Comparison of ENCODE assay signal across 22 cellular contexts in the genomic region with DNA sequence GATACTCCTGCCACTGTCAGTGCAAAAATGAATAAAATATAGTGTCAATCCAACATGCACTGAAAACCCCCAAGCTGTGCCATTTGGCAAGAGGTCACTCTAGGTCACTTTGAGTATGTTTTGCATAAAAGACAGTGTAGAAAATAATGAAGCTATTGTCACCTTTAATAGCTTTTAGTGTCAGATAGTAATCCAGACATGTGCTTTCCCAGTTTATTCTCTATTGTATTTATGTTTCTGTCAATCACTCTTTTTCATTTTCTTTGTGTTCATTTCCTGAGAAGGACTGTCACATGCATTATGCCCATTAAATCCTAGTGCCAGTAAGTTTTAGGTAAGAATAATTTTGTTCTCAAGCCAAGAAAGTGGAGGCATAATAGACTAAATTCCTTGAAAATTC.
A peak's percentile ranks its signal among the peaks of the same experiment; 100 is the strongest.
DNase-seq lines count a peak whose midpoint lies in the region; ATAC-seq and TF ChIP-seq lines count a peak whose summit lies in the region.
"Had no signal": no experiment of that assay in that cellular context is flagged by ENCODE, and none has a peak within 500 bp of the region (broad histone marks: within the 10 kb centered on the region; RNA-seq: fewer than 3 reads in every experiment).

No MANE protein-coding gene starts in this region.

- H3K4me1 ChIP-seq in A673 (ENCODE audit: insufficient read depth, low read length, poor library complexity, severe bottlenecking) = peaks cover 10% of the 10 kb centered on the region
- H3K4me1 ChIP-seq in ACC112 (ENCODE audit: control insufficient read depth, insufficient read depth, low read length, unreplicated experiment) = no peaks in the 10 kb centered on the region
- H3K4me1 ChIP-seq: BE2C; BLaER1 treated with 17β-estradiol and CSF1 and Interleukin-3, amounts not matched to agents 10 nM and 100 nM had no signal

- H3K9ac ChIP-seq in neural cell (ENCODE audit: low read length) = no peak overlapping the region
- H3K9ac ChIP-seq: BLaER1 treated with 17β-estradiol and CSF1 and Interleukin-3, amounts not matched to agents 10 nM and 100 nM; GM23248 had no signal

- TF ChIP-seq CTCF in A673 (conservative IDR thresholded peaks at IDR 0.05; ENCODE audit: low read depth, low read length) (no peak), neural cell (IDR thresholded peaks at IDR 0.05; ENCODE audit: poor library complexity, severe bottlenecking) (no peak)

- intact Hi-C loops in A673 (cut with micrococcal nuclease; ENCODE audit: unreplicated experiment) (no loop called here), left ventricle myocardium superior (cut with micrococcal nuclease) (no loop called here)

- H3K36me3 ChIP-seq in A673 (ENCODE audit: insufficient read depth, low read length, poor library complexity, severe bottlenecking) (no peaks in the 10 kb centered on the region), ACC112 (ENCODE audit: insufficient read depth, low read length) (no peaks in the 10 kb centered on the region), neural cell (ENCODE audit: insufficient read depth, low read length) (no peaks in the 10 kb centered on the region)
- H3K36me3 ChIP-seq: BE2C; BLaER1 treated with 17β-estradiol and CSF1 and Interleukin-3, amounts not matched to agents 10 nM and 100 nM had no signal

- no peaks in the 10 kb centered on the region for H3K79me2 ChIP-seq in ACC112 (ENCODE audit: control insufficient read depth, insufficient read depth, low read length, unreplicated experiment)
- H3K79me2 ChIP-seq in neural cell (replicated peaks; ENCODE audit: insufficient read depth, low read length) = no peaks in the 10 kb centered on the region

- no peaks in the 10 kb centered on the region for H3K9me3 ChIP-seq in A673 (ENCODE audit: low read depth, low read length, poor library complexity, severe bottlenecking)
- H3K9me3 ChIP-seq in neural cell (ENCODE audit: low read length) = no peaks in the 10 kb centered on the region
- H3K9me3 ChIP-seq: BE2C; BLaER1 treated with 17β-estradiol and CSF1 and Interleukin-3, amounts not matched to agents 10 nM and 100 nM had no signal

- ATAC-seq in left ventricle myocardium superior = no peak
- ATAC-seq: GM12878 had no signal

- POLR2A ChIA-PET in A673 (lab: Charles Lee; ENCODE audit: low non-redundant PET) = no interaction called here

- no peaks in the 10 kb centered on the region for H3K9me2 ChIP-seq in neural cell (ENCODE audit: insufficient read depth, low read length)

- no TSS peak for BruUV-seq in A673 (replicated peaks; lab: Mats Ljungman, UMichigan)

- H3K27ac ChIP-seq in A673 (ENCODE audit: low read depth, low read length, poor library complexity, severe bottlenecking) = no peak overlapping the region
- no peak overlapping the region for H3K27ac ChIP-seq in ACC112 (ENCODE audit: low read depth, low read length)
- peak overlapping the region; percentile 68 for H3K27ac ChIP-seq in neural cell (ENCODE audit: low read length)
- H3K27ac ChIP-seq: BLaER1 treated with 17β-estradiol and CSF1 and Interleukin-3, amounts not matched to agents 10 nM and 100 nM; GM23248 had no signal

- CTCF ChIA-PET in A673 (lab: Charles Lee) = no interaction called here

- H2AFZ ChIP-seq in ACC112 (ENCODE audit: low read length, unreplicated experiment) (peak overlapping the region; percentile 82), neural cell (ENCODE audit: low read depth, low read length) (no peak overlapping the region)

- peak; percentile 6 for DNase-seq in A673 (ENCODE audit: low spot score)
- peak; percentile 40 for DNase-seq in NCI-H2227 (lab: John Stamatoyannopoulos, UW; ENCODE audit: unreplicated experiment)
- no peak for DNase-seq in NCI-H446 (lab: John Stamatoyannopoulos, UW)
- DNase-seq in MV-4-11 (lab: John Stamatoyannopoulos, UW) = no peak
- DNase-seq in NCI-H2081 (lab: John Stamatoyannopoulos, UW) = no peak
- no peak for DNase-seq in left ventricle myocardium superior
- DNase-seq: ACHN; AML-193; BE2C; CD4-positive, alpha-beta T cell; CD8-positive, alpha-beta memory T cell; DMS 273 treated with DMSO at 0.1 percent for 48 hours; DMS79; EL; GDM1; GM23248; H7; HCEC 1CT had no signal

- no peaks in the 10 kb centered on the region for H3K27me3 ChIP-seq in A673 (replicated peaks; ENCODE audit: insufficient read depth, low read depth, low read length, poor library complexity)
- no peaks in the 10 kb centered on the region for H3K27me3 ChIP-seq in ACC112 (ENCODE audit: insufficient read depth, low read length)
- H3K27me3 ChIP-seq in neural cell (ENCODE audit: insufficient read depth, low read depth, low read length) = no peaks in the 10 kb centered on the region
- H3K27me3 ChIP-seq: BE2C; BLaER1 treated with 17β-estradiol and CSF1 and Interleukin-3, amounts not matched to agents 10 nM and 100 nM had no signal

- TF ChIP-seq RAD21 in neural cell (conservative IDR thresholded peaks at IDR 0.05) = peak; percentile 21

- H3K4me2 ChIP-seq in neural cell (ENCODE audit: low read length) = no peak overlapping the region
- H3K4me2 ChIP-seq: BLaER1 treated with 17β-estradiol and CSF1 and Interleukin-3, amounts not matched to agents 10 nM and 100 nM had no signal

- H4K20me1 ChIP-seq in neural cell (ENCODE audit: insufficient read depth) = no peaks in the 10 kb centered on the region
- H4K20me1 ChIP-seq: BLaER1 treated with 17β-estradiol and CSF1 and Interleukin-3, amounts not matched to agents 10 nM and 100 nM had no signal

- peaks cover 17% of the 10 kb centered on the region for H3F3A ChIP-seq in neural cell (ENCODE audit: insufficient read depth, low read length, poor library complexity, severe bottlenecking)

- no peak overlapping the region for H3K4me3 ChIP-seq in A673 (ENCODE audit: low read depth, low read length, poor library complexity, severe bottlenecking)
- H3K4me3 ChIP-seq in ACC112 (ENCODE audit: low read depth, low read length) = no peak overlapping the region
- no peak overlapping the region for H3K4me3 ChIP-seq in neural cell (ENCODE audit: low read length)
- H3K4me3 ChIP-seq: BLaER1 treated with 17β-estradiol and CSF1 and Interleukin-3, amounts not matched to agents 10 nM and 100 nM; GM12878; GM23248 had no signal

- peak; percentile 98 for TF ChIP-seq EP300 in neural cell (conservative IDR thresholded peaks at IDR 0.05; ENCODE audit: poor library complexity, severe bottlenecking)

TF ChIP-seq in neural cell, 6 proteins besides CTCF, POLR2A, EP300 and RAD21:
- TF ChIP-seq POLR2AphosphoS5 (IDR thresholded peaks at IDR 0.05) = peak; percentile 71
- no peak for TF ChIP-seq MXI1 (conservative IDR thresholded peaks at IDR 0.05; ENCODE audit: poor library complexity, severe bottlenecking)
- TF ChIP-seq SMC3 (conservative IDR thresholded peaks at IDR 0.05; ENCODE audit: poor library complexity) = peak; percentile 14
- peak; percentile 60 for TF ChIP-seq REST (IDR thresholded peaks at IDR 0.05; ENCODE audit: borderline replicate concordance)

Comparison
In these comparisons a context has a peak if more than half of its experiments do, and no peak if none do; other contexts are left out.
1. DNase-seq: peak in A673 (single experiment) and NCI-H2227 (single experiment); none in NCI-H446 (0 of 2), MV-4-11 (single experiment), NCI-H2081 (0 of 2) and left ventricle myocardium superior (single experiment).